8 cellular contexts compared by ENCODE assay signal in genomic region chr7:49418964-49419363, GRCh38.
"Had no signal": no experiment of that assay in that cellular context is flagged by ENCODE, and none has a peak within 500 bp of the region (broad histone marks: within the 10 kb centered on the region; RNA-seq: fewer than 3 reads in every experiment).

No MANE protein-coding gene starts in this region.

- FAIRE-seq: G401.6, GM12878, GM12891, GM12892, GM18507, GM19239 had no signal

- DNase-seq: GDM1, GF-D8 had no signal

- ATAC-seq: GM12878 had no signal

- H3K4me3 ChIP-seq: GM12878 had no signal
